In genomic region chr10:115092258-115092554, GRCh38 we compare ENCODE assay signal across 8 cellular contexts. TPM values are rescaled to one million over a fixed set of nuclear protein-coding genes. Genes with fewer than 3 reads are reported as not detected.
DNase-seq lines count a peak whose midpoint lies in the region; ATAC-seq and TF ChIP-seq lines count a peak whose summit lies in the region.

No MANE protein-coding gene starts in this region.

- no peak for DNase-seq in AG10803 (ENCODE audit: low read depth)
- no peak for DNase-seq in WERI-Rb-1
- no peak for DNase-seq in iPS DF 6.9 (ENCODE audit: low read depth, low spot score)
- no peak for DNase-seq in suprapubic skin (ENCODE audit: low spot score in 2 of 2)
- DNase-seq in HT-29 (ENCODE audit: low spot score) = no peak
- DNase-seq in medulla oblongata (ENCODE audit: extremely low spot score) = no peak
- DNase-seq in mucosa of descending colon = no peak

- TF ChIP-seq CTCF in AG10803 (conservative IDR thresholded peaks at IDR 0.05; ENCODE audit: low read length) = no peak
- TF ChIP-seq CTCF in WERI-Rb-1 (IDR thresholded peaks at IDR 0.05; ENCODE audit: low read depth, low read length) = no peak
- TF ChIP-seq CTCF in suprapubic skin (IDR thresholded peaks at IDR 0.05) = no peak
- no peak for TF ChIP-seq CTCF in mucosa of descending colon (IDR thresholded peaks at IDR 0.05)

- TF ChIP-seq POLR2A in suprapubic skin (IDR thresholded peaks at IDR 0.05) = no peak

- H3K4me1 ChIP-seq in iPS DF 6.9 (ENCODE audit: control insufficient read depth, insufficient read depth, low read length) (peaks cover 2% of the 10 kb centered on the region; the same call in 1 of the 2 replicates), suprapubic skin (peaks cover 22% of the 10 kb centered on the region), mucosa of descending colon (ENCODE audit: low read depth) (peaks cover 3% of the 10 kb centered on the region)

- WGBS in iPS DF 6.9 (ENCODE audit: insufficient coverage, insufficient read length) = no CpG with 5 or more reads among the region's 10 CpGs
- 1% methylated on average over 10 of the region's 10 CpGs for WGBS in suprapubic skin

- H3K27ac ChIP-seq in WERI-Rb-1 (peak overlapping the region; percentile 95), iPS DF 6.9 (ENCODE audit: low read length) (no peak overlapping the region), suprapubic skin (no peak overlapping the region)

- peak overlapping the region; percentile 49 for H3K4me3 ChIP-seq in AG10803 (ENCODE audit: low read length)
- peak overlapping the region; percentile 88 for H3K4me3 ChIP-seq in WERI-Rb-1 (ENCODE audit: low read depth, low read length)
- H3K4me3 ChIP-seq in iPS DF 6.9 (ENCODE audit: low read length) = peak overlapping the region; percentile 99; the same call in 1 of the 2 replicates
- H3K4me3 ChIP-seq in suprapubic skin = peak overlapping the region; percentile 78
- no peak overlapping the region for H3K4me3 ChIP-seq in mucosa of descending colon

- ATAC-seq in GM21528 (IDR thresholded peaks at IDR 0.05; ENCODE audit: low FRiP score, unreplicated experiment) = peak; percentile 22
- ATAC-seq in mucosa of descending colon = no peak

- intact Hi-C loops in mucosa of descending colon (cut with DNase I, micrococcal nuclease) = no loop called here

- no peaks in the 10 kb centered on the region for H3K36me3 ChIP-seq in WERI-Rb-1
- H3K36me3 ChIP-seq in iPS DF 6.9 (ENCODE audit: control insufficient read depth, insufficient read depth, low read length) = no peaks in the 10 kb centered on the region
- no peaks in the 10 kb centered on the region for H3K36me3 ChIP-seq in suprapubic skin
- H3K36me3 ChIP-seq in mucosa of descending colon (ENCODE audit: low read depth) = no peaks in the 10 kb centered on the region

- TF ChIP-seq EP300 in suprapubic skin (IDR thresholded peaks at IDR 0.05) = no peak

- H3K9me3 ChIP-seq in WERI-Rb-1 (ENCODE audit: severe bottlenecking) (no peaks in the 10 kb centered on the region), iPS DF 6.9 (ENCODE audit: control insufficient read depth, insufficient read depth, low read length) (no peaks in the 10 kb centered on the region), suprapubic skin (no peaks in the 10 kb centered on the region), mucosa of descending colon (no peaks in the 10 kb centered on the region)

- H3K27me3 ChIP-seq in WERI-Rb-1 (ENCODE audit: insufficient read depth, low read depth, severe bottlenecking) (no peaks in the 10 kb centered on the region), iPS DF 6.9 (ENCODE audit: control insufficient read depth, insufficient read depth, low read length) (no peaks in the 10 kb centered on the region), suprapubic skin (peaks cover 43% of the 10 kb centered on the region)

RNA-seq across cellular contexts. Expression of gene ATRNL1, which starts 1.0 kb away (rescaled TPM):
- total RNA-seq in suprapubic skin = 1 to 10 TPM in 3 of 4 donors, under 1 TPM in 1; 0.44 to 1.4 (median 1.1) TPM
- not detected in 2 replicates for total RNA-seq in HT-29 (2014; rRNA removed; shearing (Covaris generic))
- total RNA-seq in mucosa of descending colon = 10 to 100 TPM in 1 of 3 donors, 1 to 10 TPM in 1, under 1 TPM in 1; 0.58 to 61.7 (median 1.8) TPM
